22 cellular contexts compared by ENCODE assay signal in genomic region chr10:98528166-98528784, GRCh38.
DNase-seq lines count a peak whose midpoint lies in the region; ATAC-seq and TF ChIP-seq lines count a peak whose summit lies in the region.
"Had no signal": no experiment of that assay in that cellular context is flagged by ENCODE, and none has a peak within 500 bp of the region (broad histone marks: within the 10 kb centered on the region; RNA-seq: fewer than 3 reads in every experiment).

No MANE protein-coding gene starts in this region.

- no peaks in the 10 kb centered on the region for H3K9me3 Mint-ChIP-seq in HFFc6

- DNase-seq in NCI-H1417 (lab: John Stamatoyannopoulos, UW) (peak in 2 of 3 experiments; percentile 1 to 53), NCI-H1417 treated with DMSO at 0.1 percent for 48 hours (lab: John Stamatoyannopoulos, UW) (no peak), HFFc6 (peak; percentile 77), dermis blood vessel endothelial cell (peak; percentile 73), osteoblast (ENCODE audit: insufficient read length, low spot score, missing footprints) (peak; percentile 80), NCI-H2227 treated with DMSO at 0.1 percent for 48 hours (lab: John Stamatoyannopoulos, UW) (no peak)
- DNase-seq in stimulated activated naive CD4-positive, alpha-beta T cell treated with Interleukin-2 at 50 U/mL for 16 hours (lab: John Stamatoyannopoulos, UW) = no peak
- DNase-seq: CD4-positive, CD25-positive, alpha-beta regulatory T cell; cortex of kidney; DMS153; NCI-H1436; NCI-H226; NK-92 treated with Interleukin-12 subunit alpha and Interleukin-12 subunit beta, amount 100 ng/mL, for 24 hours; stimulated activated CD4-positive, alpha-beta T cell treated with anti-CD3 and anti-CD28 coated beads, Interleukin-2, amount 100 ng/mL, for 48 hours; stomach; T-helper 9 cell; upper lobe of left lung had no signal

- peaks cover 18% of the 10 kb centered on the region for H3K27me3 ChIP-seq in osteoblast (ENCODE audit: insufficient read depth, low read length)
- H3K27me3 ChIP-seq: stomach, upper lobe of left lung had no signal

- TF ChIP-seq CTCF in HFFc6 (IDR thresholded peaks at IDR 0.05) (no peak), osteoblast (IDR thresholded peaks at IDR 0.05; ENCODE audit: extremely low read depth, low read depth, low read length) (no peak)

- no peak for ATAC-seq in HG03025 (IDR thresholded peaks at IDR 0.05; ENCODE audit: low FRiP score, unreplicated experiment)
- ATAC-seq: activated CD4-positive, CD25-positive, alpha-beta regulatory T cell treated with anti-CD3 and anti-CD28 coated beads, Interleukin-2, amount 50 U/mL, for 24 hours; SK-N-SH treated with all-trans-retinoic acid at 6 μM for 48 hours had no signal

- no peak overlapping the region for H3K4me3 Mint-ChIP-seq in HFFc6
- H3K4me3 Mint-ChIP-seq: activated naive CD8-positive, alpha-beta T cell; CD4-positive, CD25-positive, alpha-beta regulatory T cell had no signal

- no peaks in the 10 kb centered on the region for H4K20me1 ChIP-seq in osteoblast (ENCODE audit: insufficient read depth, low read length)

- no peak overlapping the region for H3K27ac ChIP-seq in osteoblast (ENCODE audit: low read depth, low read length)
- H3K27ac ChIP-seq: prostate gland, stomach, upper lobe of left lung had no signal

- no peaks in the 10 kb centered on the region for H3K36me3 Mint-ChIP-seq in HFFc6 (ENCODE audit: low read depth)
- H3K36me3 Mint-ChIP-seq: activated naive CD8-positive, alpha-beta T cell; CD4-positive, CD25-positive, alpha-beta regulatory T cell had no signal

- peak overlapping the region; percentile 36 for H2AFZ ChIP-seq in osteoblast (ENCODE audit: low read length)

- no peaks in the 10 kb centered on the region for H3K79me2 ChIP-seq in osteoblast (ENCODE audit: insufficient read depth, low read length)

- no peaks in the 10 kb centered on the region for H3K27me3 Mint-ChIP-seq in HFFc6 (ENCODE audit: insufficient read depth)

- H3K4me2 ChIP-seq in osteoblast (ENCODE audit: insufficient read depth, low read length) = peak overlapping the region; percentile 59

- no peak overlapping the region for H3K27ac Mint-ChIP-seq in HFFc6
- H3K27ac Mint-ChIP-seq: activated naive CD8-positive, alpha-beta T cell; CD4-positive, CD25-positive, alpha-beta regulatory T cell had no signal

- H3K36me3 ChIP-seq in osteoblast (ENCODE audit: insufficient read depth, low read length) = no peaks in the 10 kb centered on the region
- H3K36me3 ChIP-seq: prostate gland, stomach, upper lobe of left lung had no signal

- peaks cover 7% of the 10 kb centered on the region for H3K4me1 ChIP-seq in osteoblast (ENCODE audit: insufficient read depth, low read length)
- H3K4me1 ChIP-seq: prostate gland had no signal

- peaks cover 5% of the 10 kb centered on the region for H3K4me1 Mint-ChIP-seq in HFFc6 (ENCODE audit: low read depth)
- H3K4me1 Mint-ChIP-seq: CD4-positive, CD25-positive, alpha-beta regulatory T cell had no signal

- peak overlapping the region; percentile 35 for H3K4me3 ChIP-seq in osteoblast (ENCODE audit: insufficient read depth, low read length)
- H3K4me3 ChIP-seq: prostate gland, stomach, upper lobe of left lung had no signal

- H3K9me3 ChIP-seq in osteoblast (ENCODE audit: low read depth, low read length) = no peaks in the 10 kb centered on the region
- H3K9me3 ChIP-seq: prostate gland, stomach, upper lobe of left lung had no signal

Comparison
In these comparisons a context has a peak if more than half of its experiments do, and no peak if none do; other contexts are left out.
1. DNase-seq: peak in NCI-H1417 (2 of 3), HFFc6 (single experiment), dermis blood vessel endothelial cell (single experiment) and osteoblast (single experiment); none in NCI-H1417 treated with DMSO at 0.1 percent for 48 hours (single experiment), stimulated activated naive CD4-positive, alpha-beta T cell treated with Interleukin-2 at 50 U/mL for 16 hours (single experiment) and NCI-H2227 treated with DMSO at 0.1 percent for 48 hours (single experiment).